Comparison of ENCODE assay signal across 31 cellular contexts in the genomic region with DNA sequence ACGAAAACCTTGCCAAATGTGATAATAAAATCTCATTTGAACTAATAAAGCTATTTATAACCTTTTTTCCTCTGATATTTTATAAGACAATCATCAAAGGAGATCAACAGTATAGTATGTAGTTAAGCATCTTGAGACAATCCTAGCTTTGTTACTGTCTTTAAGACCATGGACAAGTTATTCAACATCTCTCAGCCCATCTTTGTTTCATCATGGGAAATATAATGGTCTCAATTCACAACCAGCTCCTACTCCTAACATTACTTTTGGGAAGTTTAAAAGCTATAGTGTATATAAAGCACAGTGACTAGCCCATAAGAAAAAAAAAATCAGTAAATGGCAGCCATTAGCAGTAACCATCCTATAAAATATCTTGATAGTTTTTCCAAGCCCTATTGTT. TPM values are rescaled to one million over a fixed set of nuclear protein-coding genes. Genes with fewer than 3 reads are reported as not detected.
"Had no signal": no experiment of that assay in that cellular context is flagged by ENCODE, and none has a peak within 500 bp of the region (broad histone marks: within the 10 kb centered on the region; RNA-seq: fewer than 3 reads in every experiment).

No MANE protein-coding gene starts in this region.

- H3K27ac ChIP-seq: ovary, parathyroid adenoma, psoas muscle, right lobe of liver, sigmoid colon, stomach, thoracic aorta, thyroid gland, tibial nerve, upper lobe of left lung, vagina had no signal

- ATAC-seq: psoas muscle; right cardiac atrium; right lobe of liver; stimulated activated effector memory CD8-positive, alpha-beta T cell treated with anti-CD3 and anti-CD28 coated beads, Interleukin-12 subunit alpha, Interleukin-12 subunit beta, amount 100 ng/mL, for 72 hours; stimulated activated naive B cell treated with anti-CD40 and anti-IgM and Interleukin-4, amounts not matched to agents 10 μg/mL and 1 μg/mL and 100 μg/mL, for 72 hours had no signal

- H2AFZ ChIP-seq: parathyroid adenoma had no signal

- H3K9me3 ChIP-seq: ovary, psoas muscle, right lobe of liver, sigmoid colon, stomach, thoracic aorta, thyroid gland, tibial nerve, upper lobe of left lung, vagina had no signal

- H3K27me3 ChIP-seq: neural progenitor cell, ovary, right lobe of liver, sigmoid colon, stomach, thyroid gland, tibial nerve, upper lobe of left lung, vagina had no signal

- FAIRE-seq: small intestine, urothelium cell line had no signal

- H3K4me2 ChIP-seq: neural progenitor cell had no signal

- H3K36me3 ChIP-seq: neural progenitor cell, ovary, right lobe of liver, sigmoid colon, stomach, thoracic aorta, thyroid gland, tibial nerve, upper lobe of left lung, vagina had no signal

- DNase-seq: occipital lobe; ovary; posterior cingulate gyrus; psoas muscle; right cardiac atrium; right lobe of liver; sigmoid colon; small intestine; stimulated activated CD4-positive, alpha-beta T cell treated with anti-CD3 and anti-CD28 coated beads, Interleukin-15, amount 100 ng/mL, for 24 hours; stimulated activated CD4-positive, alpha-beta T cell treated with anti-CD3 and anti-CD28 coated beads, Interleukin-2, amount 100 ng/mL, for 24 hours; stimulated activated CD4-positive, alpha-beta T cell treated with anti-CD3 and anti-CD28 coated beads, Interleukin-2, amount 100 ng/mL, for 48 hours; stimulated activated CD4-positive, alpha-beta T cell treated with anti-CD3 and anti-CD28 coated beads, Interleukin-4, amount 100 ng/mL, for 24 hours; stimulated activated naive B cell treated with anti-CD40 and anti-IgM and Interleukin-4, amounts not matched to agents 10 μg/mL and 1 μg/mL and 100 μg/mL, for 72 hours; stimulated activated naive CD4-positive, alpha-beta T cell treated with Interleukin-2 at 50 U/mL for 16 hours; stomach; thyroid gland; trophoblast cell; upper lobe of left lung had no signal

- H3K9ac ChIP-seq: neural progenitor cell, parathyroid adenoma had no signal

- H3K4me1 ChIP-seq: parathyroid adenoma, psoas muscle, right lobe of liver, sigmoid colon, stomach, thyroid gland, tibial nerve, upper lobe of left lung, vagina had no signal

- H3K4me3 ChIP-seq: neural progenitor cell, ovary, psoas muscle, right lobe of liver, sigmoid colon, stomach, thoracic aorta, thyroid gland, tibial nerve, upper lobe of left lung, vagina had no signal

- H3K79me2 ChIP-seq: parathyroid adenoma had no signal

RNA-seq across cellular contexts. Expression of a gene that starts 57.6 kb away (rescaled TPM):
- total RNA-seq: occipital lobe, osteoblast, psoas muscle, renal cortical epithelial cell, right cardiac atrium, right lobe of liver, skeletal muscle tissue, subcutaneous adipose tissue, thoracic aorta, tibial nerve, ureter, vagina had no signal
- polyA plus RNA-seq: neural cell, ovary, right cardiac atrium, sigmoid colon, small intestine had no signal
